In the genomic region with DNA sequence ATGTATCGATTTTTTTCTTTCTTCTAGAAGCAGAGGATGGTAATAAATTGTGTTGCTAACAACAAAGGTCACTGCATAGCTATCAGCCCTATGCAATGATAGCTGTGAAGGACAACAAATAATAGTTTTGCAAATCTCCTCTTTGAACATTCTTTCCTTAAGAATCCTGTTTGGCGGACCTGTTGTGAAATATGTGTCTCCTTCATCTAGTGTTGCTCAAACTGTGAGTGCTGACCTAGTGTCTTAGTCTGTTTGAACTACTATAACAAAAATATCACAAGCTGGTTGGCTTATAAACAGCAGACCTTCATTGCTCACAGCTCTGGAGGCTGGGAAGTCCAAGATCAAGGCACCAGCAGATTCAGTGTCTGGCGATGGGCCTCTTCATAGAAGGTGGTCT, we compare ENCODE assay signal across 24 cellular contexts.
"Had no signal": no experiment of that assay in that cellular context is flagged by ENCODE, and none has a peak within 500 bp of the region (broad histone marks: within the 10 kb centered on the region; RNA-seq: fewer than 3 reads in every experiment).

No MANE protein-coding gene starts in this region.

- H3K4me1 ChIP-seq: prostate gland had no signal

- DNase-seq: activated CD4-positive, alpha-beta memory T cell treated with anti-CD3 and anti-CD28 coated beads, Interleukin-2, amount 10 ng/mL, durations not matched to agents 7 days and 5 days; activated CD4-positive, alpha-beta T cell treated with anti-CD3 and anti-CD28 coated beads for 4 hours; activated naive CD4-positive, alpha-beta T cell treated with Interleukin-2 at 50 U/mL for 16 hours; activated naive CD8-positive, alpha-beta T cell treated with anti-CD3 and anti-CD28 coated beads, Interleukin-2, amount 10 ng/mL, durations not matched to agents 7 days and 5 days; activated T-cell treated with anti-CD3 and anti-CD28 coated beads, Interleukin-2, amount 50 U/mL, for 1 hour; aorta; effector CD8-positive, alpha-beta T cell; gastrocnemius medialis; head of caudate nucleus; left ventricle myocardium superior; naive B cell; small intestine; stimulated activated CD4-positive, alpha-beta T cell treated with anti-CD3 and anti-CD28 coated beads, Interleukin-4, amount 100 ng/mL, for 1 hour; stomach; upper lobe of left lung had no signal

- H3K4me3 ChIP-seq: esophagus muscularis mucosa, gastrocnemius medialis, prostate gland, right atrium auricular region, stomach, upper lobe of left lung had no signal

- H3K27me3 Mint-ChIP-seq: activated CD4-positive, alpha-beta memory T cell treated with anti-CD3 and anti-CD28 coated beads, Interleukin-2, amount 10 ng/mL, durations not matched to agents 7 days and 5 days had no signal

- H3K4me3 Mint-ChIP-seq: activated CD4-positive, alpha-beta memory T cell treated with anti-CD3 and anti-CD28 coated beads, Interleukin-2, amount 10 ng/mL, durations not matched to agents 7 days and 5 days; activated naive CD8-positive, alpha-beta T cell treated with anti-CD3 and anti-CD28 coated beads, Interleukin-2, amount 10 ng/mL, durations not matched to agents 7 days and 5 days; naive B cell; neural crest cell; stimulated activated effector memory CD8-positive, alpha-beta T cell treated with anti-CD3 and anti-CD28 coated beads, Interleukin-12 subunit alpha, Interleukin-12 subunit beta, amount 100 ng/mL, for 72 hours; T-helper 2 cell treated with Interferon-gamma antibody and Interleukin-4, amounts not matched to agents 5 μg/mL and 100 μg/mL, for 36 hours; WTC11 had no signal

- H3K27ac ChIP-seq: prostate gland had no signal

- H3K36me3 Mint-ChIP-seq: activated naive CD8-positive, alpha-beta T cell treated with anti-CD3 and anti-CD28 coated beads, Interleukin-2, amount 10 ng/mL, durations not matched to agents 7 days and 5 days; naive B cell; WTC11 had no signal

- H3K27ac Mint-ChIP-seq: activated CD4-positive, alpha-beta memory T cell treated with anti-CD3 and anti-CD28 coated beads, Interleukin-2, amount 10 ng/mL, durations not matched to agents 7 days and 5 days; activated naive CD8-positive, alpha-beta T cell treated with anti-CD3 and anti-CD28 coated beads, Interleukin-2, amount 10 ng/mL, durations not matched to agents 7 days and 5 days; activated T-helper 2 cell treated with anti-CD3 and anti-CD28 coated beads, Interferon-gamma antibody, Interleukin-2, Interleukin-4, amounts not matched to agents 10 μg/mL and 5 μg/mL and 100 μg/mL, durations not matched to agents 14 hours and 24 hours and 36 hours; stimulated activated effector memory CD8-positive, alpha-beta T cell treated with anti-CD3 and anti-CD28 coated beads, Interleukin-12 subunit alpha, Interleukin-12 subunit beta, amount 100 ng/mL, for 72 hours; T-helper 2 cell treated with Interferon-gamma antibody and Interleukin-4, amounts not matched to agents 5 μg/mL and 100 μg/mL, for 36 hours; WTC11 had no signal

- H3K9me3 ChIP-seq: esophagus muscularis mucosa, gastrocnemius medialis, prostate gland, right atrium auricular region, stomach, upper lobe of left lung had no signal

- H3K36me3 ChIP-seq: esophagus muscularis mucosa, gastrocnemius medialis, prostate gland, right atrium auricular region, stomach, upper lobe of left lung had no signal

- H3K9me3 Mint-ChIP-seq: activated CD4-positive, alpha-beta memory T cell treated with anti-CD3 and anti-CD28 coated beads, Interleukin-2, amount 10 ng/mL, durations not matched to agents 7 days and 5 days; activated naive CD8-positive, alpha-beta T cell treated with anti-CD3 and anti-CD28 coated beads, Interleukin-2, amount 10 ng/mL, durations not matched to agents 7 days and 5 days; activated T-helper 2 cell treated with anti-CD3 and anti-CD28 coated beads, Interferon-gamma antibody, Interleukin-2, Interleukin-4, amounts not matched to agents 10 μg/mL and 5 μg/mL and 100 μg/mL, durations not matched to agents 14 hours and 24 hours and 36 hours; naive B cell; neural crest cell; stimulated activated effector memory CD8-positive, alpha-beta T cell treated with anti-CD3 and anti-CD28 coated beads, Interleukin-12 subunit alpha, Interleukin-12 subunit beta, amount 100 ng/mL, for 72 hours; T-helper 2 cell treated with Interferon-gamma antibody and Interleukin-4, amounts not matched to agents 5 μg/mL and 100 μg/mL, for 36 hours had no signal

- FAIRE-seq: small intestine, TTC549 had no signal

- H3K27me3 ChIP-seq: esophagus muscularis mucosa, gastrocnemius medialis, right atrium auricular region, stomach, upper lobe of left lung had no signal
